In genomic region chr1:185894806-185895205, GRCh38 we compare ENCODE assay signal across 1 cellular context.
TF ChIP-seq lines count a peak whose summit lies in the region.

No MANE protein-coding gene starts in this region.

TF ChIP-seq in SK-N-SH treated with all-trans-retinoic acid at 6 μM for 48 hours, 23 proteins besides CTCF, POLR2A, EP300 and RAD21 (continued from another document):
- TF ChIP-seq PATZ1 (CRISPR knock-in tag; IDR thresholded peaks at IDR 0.05; ENCODE audit: borderline replicate concordance) (no peak), ZFP30 (CRISPR knock-in tag; IDR thresholded peaks at IDR 0.05) (no peak), TCF4 (CRISPR knock-in tag; IDR thresholded peaks at IDR 0.05; ENCODE audit: borderline replicate concordance) (no peak)
